In genomic region chr14:100568164-100568997, GRCh38 we compare ENCODE assay signal across 10 cellular contexts. TPM values are rescaled to one million over a fixed set of nuclear protein-coding genes. Genes with fewer than 3 reads are reported as not detected.
DNase-seq lines count a peak whose midpoint lies in the region; ATAC-seq and TF ChIP-seq lines count a peak whose summit lies in the region.
"Had no signal": no experiment of that assay in that cellular context is flagged by ENCODE, and none has a peak within 500 bp of the region (broad histone marks: within the 10 kb centered on the region; RNA-seq: fewer than 3 reads in every experiment).

No MANE protein-coding gene starts in this region.

- H2BK5ac ChIP-seq in neuronal stem cell (ENCODE audit: low read length) = no peak overlapping the region

- H4K91ac ChIP-seq in neuronal stem cell (ENCODE audit: low read depth, low read length, poor library complexity) = no peak overlapping the region

- no peak overlapping the region for H3K27ac ChIP-seq in A673 (ENCODE audit: low read depth, low read length, poor library complexity, severe bottlenecking)
- no peak overlapping the region for H3K27ac ChIP-seq in neuronal stem cell (replicated peaks; ENCODE audit: low read length)

- WGBS in neuronal stem cell (ENCODE audit: extremely low coverage in 2 of 2, insufficient read length in 2 of 2, insufficient replicate concordance in 1 of 2), 2 donors = no CpG with 5 or more reads among the region's 100 CpGs

- peaks cover 2% of the 10 kb centered on the region for H3K36me3 Mint-ChIP-seq in effector memory CD8-positive, alpha-beta T cell (ENCODE audit: insufficient read depth)

- peak overlapping the region; percentile 56; the same call in 1 of the 2 replicates for H2AFZ ChIP-seq in Loucy (ENCODE audit: low read length)
- H2AFZ ChIP-seq in neuronal stem cell (ENCODE audit: low read length) = peak overlapping the region; percentile 86

- H3K14ac ChIP-seq in neuronal stem cell (ENCODE audit: low read length) = peak overlapping the region; percentile 21

- H4K8ac ChIP-seq in neuronal stem cell (ENCODE audit: low read depth, low read length) = no peak overlapping the region

- H3K27me3 ChIP-seq in A673 (replicated peaks; ENCODE audit: insufficient read depth, low read depth, low read length, poor library complexity) (peaks cover 45% of the 10 kb centered on the region), Loucy (ENCODE audit: insufficient read depth, low read length, poor library complexity, severe bottlenecking) (peaks cover 7% of the 10 kb centered on the region), neuronal stem cell (ENCODE audit: control insufficient read depth in 3 of 3, insufficient read depth in 3 of 3, low read depth in 1 of 3, low read length in 3 of 3) (peaks cover 8 to 90% (median 33%) of the 10 kb centered on the region in 3 experiments)

- H3K9ac ChIP-seq in Loucy (ENCODE audit: low read depth, low read length, poor library complexity, severe bottlenecking) (peak overlapping the region; percentile 78), neuronal stem cell (ENCODE audit: low read depth, low read length, poor library complexity) (peak overlapping the region; percentile 78)

- peaks cover 6 to 13% of the 10 kb centered on the region in 2 donors for H3K4me1 Mint-ChIP-seq in effector memory CD8-positive, alpha-beta T cell (ENCODE audit: low read depth in 2 of 2)

- intact Hi-C loops in A673 (cut with micrococcal nuclease; ENCODE audit: unreplicated experiment) = no loop called here

- peak; percentile 34 for ATAC-seq in effector memory CD8-positive, alpha-beta T cell (replicated peaks)

- H3F3A ChIP-seq in Loucy (ENCODE audit: low read depth) = peaks cover 2% of the 10 kb centered on the region; the same call in 1 of the 2 replicates

- H3K18ac ChIP-seq in neuronal stem cell (ENCODE audit: low read length) = peak overlapping the region; percentile 97

- TF ChIP-seq CTCF in A673 (conservative IDR thresholded peaks at IDR 0.05; ENCODE audit: low read depth, low read length) = no peak
- no peak for TF ChIP-seq CTCF in Loucy (conservative IDR thresholded peaks at IDR 0.05; ENCODE audit: low read length)

- no TSS peak for BruUV-seq in A673 (replicated peaks; lab: Mats Ljungman, UMichigan)

- peak overlapping the region; percentile 70 for H2AK5ac ChIP-seq in neuronal stem cell (ENCODE audit: low read depth, low read length)

- no peaks in the 10 kb centered on the region for H3K9me2 ChIP-seq in Loucy (replicated peaks; ENCODE audit: low read depth, low read length)

- POLR2A ChIA-PET in A673 (lab: Charles Lee; ENCODE audit: low non-redundant PET) = no interaction called here

- no peak overlapping the region for H3K27ac Mint-ChIP-seq in effector memory CD8-positive, alpha-beta T cell

- peak overlapping the region; percentile 97 for H2BK15ac ChIP-seq in neuronal stem cell (ENCODE audit: low read length)

- no peak overlapping the region for H3K4ac ChIP-seq in neuronal stem cell (ENCODE audit: low read length)

- peak overlapping the region; percentile 93 for H3K23ac ChIP-seq in neuronal stem cell (ENCODE audit: low read depth, low read length, poor library complexity)

- H3K4me1 ChIP-seq in A673 (ENCODE audit: insufficient read depth, low read length, poor library complexity, severe bottlenecking) (peaks cover 7% of the 10 kb centered on the region), Loucy (ENCODE audit: insufficient read depth, low read length, poor library complexity, severe bottlenecking) (peaks cover 40% of the 10 kb centered on the region), neuronal stem cell (ENCODE audit: control insufficient read depth in 2 of 2, insufficient read depth in 1 of 2, low read depth in 1 of 2, low read length in 2 of 2) (peaks cover 13 to 31% of the 10 kb centered on the region in 2 donors)

- H3K79me2 ChIP-seq in Loucy (ENCODE audit: insufficient read depth, low read length) = peaks cover 10% of the 10 kb centered on the region

- H3K36me3 ChIP-seq in A673 (ENCODE audit: insufficient read depth, low read length, poor library complexity, severe bottlenecking) = no peaks in the 10 kb centered on the region
- no peaks in the 10 kb centered on the region for H3K36me3 ChIP-seq in Loucy (ENCODE audit: insufficient read depth, low read length)
- no peaks in the 10 kb centered on the region for H3K36me3 ChIP-seq in neuronal stem cell (replicated peaks in 1 of 2; ENCODE audit: control insufficient read depth in 2 of 2, insufficient read depth in 2 of 2, low read length in 2 of 2)

- no peak for DNase-seq in A673 (ENCODE audit: low spot score)
- no peak for DNase-seq in effector memory CD8-positive, alpha-beta T cell
- no peak for DNase-seq in neuronal stem cell (ENCODE audit: low spot score)
- no peak for DNase-seq in NCI-H526 treated with DMSO at 0.1 percent for 48 hours (lab: John Stamatoyannopoulos, UW)
- no peak for DNase-seq in HCEC 1CT
- DNase-seq in SHP77 treated with DMSO at 0.1 percent for 48 hours (lab: John Stamatoyannopoulos, UW) = no peak
- DNase-seq in HuH-7.5 (ENCODE audit: low spot score) = no peak
- DNase-seq: DMS153; stimulated activated CD4-positive, alpha-beta T cell treated with anti-CD3 and anti-CD28 coated beads, Interleukin-2, amount 100 ng/mL, for 48 hours had no signal

- peaks cover 66 to 82% of the 10 kb centered on the region in 2 donors for H3K27me3 Mint-ChIP-seq in effector memory CD8-positive, alpha-beta T cell

- H3K9me3 ChIP-seq in A673 (ENCODE audit: low read depth, low read length, poor library complexity, severe bottlenecking) (no peaks in the 10 kb centered on the region), Loucy (ENCODE audit: insufficient read depth, low read depth, low read length) (no peaks in the 10 kb centered on the region), neuronal stem cell (replicated peaks in 1 of 2; ENCODE audit: control insufficient read depth in 2 of 2, insufficient read depth in 1 of 2, low read depth in 1 of 2, low read length in 2 of 2) (no peaks in the 10 kb centered on the region)

- H2BK120ac ChIP-seq in neuronal stem cell (ENCODE audit: low read depth, low read length) = no peak overlapping the region

- H3K4me3 ChIP-seq in A673 (ENCODE audit: low read depth, low read length, poor library complexity, severe bottlenecking) (peak overlapping the region; percentile 34), Loucy (ENCODE audit: low read length, poor library complexity, severe bottlenecking) (peak overlapping the region; percentile 74), neuronal stem cell (ENCODE audit: low read length in 2 of 2) (peak overlapping the region; percentile 36 to 79)

- peaks cover 7% of the 10 kb centered on the region for H3K79me1 ChIP-seq in neuronal stem cell (ENCODE audit: low read depth, low read length)

- H3K4me2 ChIP-seq in Loucy (ENCODE audit: low read depth, low read length, poor library complexity, severe bottlenecking) (peak overlapping the region; percentile 96), neuronal stem cell (ENCODE audit: insufficient read depth, low read length, poor library complexity, severe bottlenecking) (peak overlapping the region; percentile 97)

- no peak overlapping the region for H3K4me3 Mint-ChIP-seq in effector memory CD8-positive, alpha-beta T cell

- H4K20me1 ChIP-seq in Loucy (ENCODE audit: insufficient read depth, low read length, poor library complexity, severe bottlenecking) = no peaks in the 10 kb centered on the region

- peak overlapping the region; percentile 73 for H2BK12ac ChIP-seq in neuronal stem cell (ENCODE audit: low read length)

- CTCF ChIA-PET in A673 (lab: Charles Lee) = no interaction called here

- no peaks in the 10 kb centered on the region for H3K9me3 Mint-ChIP-seq in effector memory CD8-positive, alpha-beta T cell

RNA-seq across cellular contexts. Expression of gene BEGAIN, which starts 18.8 kb away (rescaled TPM):
- total RNA-seq in A673 (2021) = 0.84 and 1.3 TPM in 2 replicates
- polyA plus RNA-seq in neuronal stem cell (2013, experiment 1 of 2) = 20.9 TPM
- 20.1 TPM for polyA plus RNA-seq in neuronal stem cell (2013, experiment 2 of 2)
